Comparison of ENCODE assay signal across 11 cellular contexts in the genomic region with DNA sequence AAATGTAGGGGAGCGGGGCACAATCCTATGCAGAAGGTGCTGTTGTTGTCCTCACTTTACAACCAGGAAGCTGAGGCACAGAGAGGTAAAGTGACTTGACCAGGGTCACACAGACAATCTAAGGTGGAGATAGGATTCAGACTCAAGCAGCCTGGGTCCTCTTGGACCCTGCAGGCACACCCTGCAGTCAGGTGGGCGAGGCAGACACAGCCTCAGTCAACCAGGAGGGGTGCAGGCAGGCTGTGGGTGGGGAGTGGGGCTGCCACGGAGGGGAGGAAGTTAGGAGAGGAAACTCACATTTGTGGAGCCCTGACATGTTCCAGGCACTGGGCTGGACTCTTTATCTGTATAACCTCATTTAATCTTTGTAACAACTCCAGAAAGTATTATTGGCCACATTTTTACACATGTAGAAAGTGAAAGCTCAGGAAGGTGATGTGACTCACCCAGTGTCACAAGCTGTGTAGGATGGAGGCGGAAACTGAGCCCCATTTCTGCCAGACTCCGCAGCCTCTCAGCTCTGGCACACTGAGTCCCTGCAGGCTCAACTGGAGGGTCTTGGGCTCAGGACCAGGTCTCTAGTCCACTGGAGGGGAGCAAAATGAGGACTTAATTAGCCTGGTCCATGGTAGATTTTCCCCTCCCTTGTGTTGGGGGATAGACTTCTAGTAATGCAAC. TPM values are rescaled to one million over a fixed set of nuclear protein-coding genes. Genes with fewer than 3 reads are reported as not detected.
DNase-seq lines count a peak whose midpoint lies in the region; ATAC-seq lines count a peak whose summit lies in the region.
"Had no signal": no experiment of that assay in that cellular context is flagged by ENCODE, and none has a peak within 500 bp of the region (broad histone marks: within the 10 kb centered on the region; RNA-seq: fewer than 3 reads in every experiment).

No MANE protein-coding gene starts in this region.

- H3K9me3 Mint-ChIP-seq in activated CD4-positive, alpha-beta T cell treated with anti-CD3 and anti-CD28 coated beads, Interleukin-2, amount 10 ng/mL, durations not matched to agents 7 days and 5 days, result no peaks in the 10 kb centered on the region
- peaks cover 8% of the 10 kb centered on the region for H3K9me3 Mint-ChIP-seq in central memory CD8-positive, alpha-beta T cell

- peak; percentile 83 for ATAC-seq in central memory CD8-positive, alpha-beta T cell (replicated peaks; ENCODE audit: extremely low read depth, poor library complexity, severe bottlenecking)
- ATAC-seq in GM21619 (IDR thresholded peaks at IDR 0.05; ENCODE audit: unreplicated experiment), result no peak
- no peak for ATAC-seq in HG02588 (IDR thresholded peaks at IDR 0.05; ENCODE audit: unreplicated experiment)

- peaks cover 13% of the 10 kb centered on the region for H3K27me3 Mint-ChIP-seq in activated CD4-positive, alpha-beta T cell treated with anti-CD3 and anti-CD28 coated beads, Interleukin-2, amount 10 ng/mL, durations not matched to agents 7 days and 5 days
- H3K27me3 Mint-ChIP-seq in central memory CD8-positive, alpha-beta T cell, result peaks cover 39% of the 10 kb centered on the region

- H3K4me3 Mint-ChIP-seq in activated CD4-positive, alpha-beta T cell treated with anti-CD3 and anti-CD28 coated beads, Interleukin-2, amount 10 ng/mL, durations not matched to agents 7 days and 5 days, result no peak overlapping the region
- H3K4me3 Mint-ChIP-seq in central memory CD8-positive, alpha-beta T cell, result peak overlapping the region; percentile 54

- peak; percentile 31 for DNase-seq in HPDE6-E6E7 (ENCODE audit: extremely low spot score)
- peak; percentile 19 for DNase-seq in activated CD4-positive, alpha-beta T cell treated with anti-CD3 and anti-CD28 coated beads, Interleukin-2, amount 10 ng/mL, durations not matched to agents 7 days and 5 days
- no peak for DNase-seq in central memory CD8-positive, alpha-beta T cell (ENCODE audit: low spot score in 2 of 2)
- DNase-seq in stimulated activated CD4-positive, alpha-beta T cell treated with anti-CD3 and anti-CD28 coated beads, Interleukin-4, amount 100 ng/mL, for 48 hours (ENCODE audit: low read depth in 2 of 2), result peak; percentile 33 to 43
- DNase-seq in DMS 273 (lab: John Stamatoyannopoulos, UW; ENCODE audit: unreplicated experiment), result no peak
- DNase-seq: activated CD4-positive, CD25-positive, alpha-beta regulatory T cell; cerebellar nuclear complex; foreskin fibroblast; RPMI8226 had no signal

- H3K27ac Mint-ChIP-seq in activated CD4-positive, alpha-beta T cell treated with anti-CD3 and anti-CD28 coated beads, Interleukin-2, amount 10 ng/mL, durations not matched to agents 7 days and 5 days, result peak overlapping the region; percentile 77
- H3K27ac Mint-ChIP-seq in central memory CD8-positive, alpha-beta T cell (ENCODE audit: low read depth), result peak overlapping the region; percentile 61

- POLR2A ChIA-PET in activated CD4-positive, alpha-beta T cell treated with anti-CD3 and anti-CD28 coated beads, Interleukin-2, amount 10 ng/mL, durations not matched to agents 7 days and 5 days (lab: Charles Lee), result no interaction called here

- CTCF ChIA-PET in activated CD4-positive, alpha-beta T cell treated with anti-CD3 and anti-CD28 coated beads, Interleukin-2, amount 10 ng/mL, durations not matched to agents 7 days and 5 days (lab: Charles Lee), result interaction anchor here (1.0 kb wide), 1 partner anchor 174 kb away, joined by 3 read pairs; no protein-coding TSS in a partner anchor

- peaks cover 22% of the 10 kb centered on the region for H3K4me1 Mint-ChIP-seq in activated CD4-positive, alpha-beta T cell treated with anti-CD3 and anti-CD28 coated beads, Interleukin-2, amount 10 ng/mL, durations not matched to agents 7 days and 5 days
- H3K4me1 Mint-ChIP-seq in central memory CD8-positive, alpha-beta T cell, result peaks cover 18% of the 10 kb centered on the region

- H3K36me3 Mint-ChIP-seq in activated CD4-positive, alpha-beta T cell treated with anti-CD3 and anti-CD28 coated beads, Interleukin-2, amount 10 ng/mL, durations not matched to agents 7 days and 5 days (ENCODE audit: low read depth), result no peaks in the 10 kb centered on the region
- H3K36me3 Mint-ChIP-seq in central memory CD8-positive, alpha-beta T cell (ENCODE audit: insufficient read depth), result peaks cover 2% of the 10 kb centered on the region

RNA-seq across cellular contexts. Expression of gene CHGA, which starts 24.9 kb away (rescaled TPM):
- total RNA-seq in activated CD4-positive, alpha-beta T cell treated with anti-CD3 and anti-CD28 coated beads, Interleukin-2, amount 10 ng/mL, durations not matched to agents 7 days and 5 days, result not detected

Comparison
In these comparisons a context has a peak if more than half of its experiments do, and no peak if none do; other contexts are left out.
1. DNase-seq: peak in HPDE6-E6E7 (single experiment), activated CD4-positive, alpha-beta T cell treated with anti-CD3 and anti-CD28 coated beads, Interleukin-2, amount 10 ng/mL, durations not matched to agents 7 days and 5 days (single experiment) and stimulated activated CD4-positive, alpha-beta T cell treated with anti-CD3 and anti-CD28 coated beads, Interleukin-4, amount 100 ng/mL, for 48 hours (2 of 2); none in central memory CD8-positive, alpha-beta T cell (0 of 2) and DMS 273 (single experiment).